21 cellular contexts compared by ENCODE assay signal in genomic region chr2:44053052-44053451, GRCh38. TPM values are rescaled to one million over a fixed set of nuclear protein-coding genes. Genes with fewer than 3 reads are reported as not detected.
DNase-seq lines count a peak whose midpoint lies in the region; ATAC-seq, FAIRE-seq and TF ChIP-seq lines count a peak whose summit lies in the region.
"Had no signal": no experiment of that assay in that cellular context is flagged by ENCODE, and none has a peak within 500 bp of the region (broad histone marks: within the 10 kb centered on the region; RNA-seq: fewer than 3 reads in every experiment).

No MANE protein-coding gene starts in this region.

- intact Hi-C loops in right lobe of liver (cut with DNase I) = no loop called here
- intact Hi-C loops in HepG2 (cut with micrococcal nuclease; ENCODE audit: unreplicated experiment) = no loop called here
- intact Hi-C loops in PC-9 (cut with micrococcal nuclease; ENCODE audit: unreplicated experiment) = no loop called here

- BruUV-seq in HepG2 (replicated peaks; lab: Mats Ljungman, UMichigan) (no TSS peak), PC-9 (replicated peaks; lab: Mats Ljungman, UMichigan) (no TSS peak)

- H3K27me3 ChIP-seq in right lobe of liver = no peaks in the 10 kb centered on the region
- no peaks in the 10 kb centered on the region for H3K27me3 ChIP-seq in HepG2 (ENCODE audit: control insufficient read depth in 1 of 2, insufficient read depth in 2 of 2, low read length in 2 of 2)
- H3K27me3 ChIP-seq in parathyroid adenoma (ENCODE audit: control insufficient read depth, insufficient read depth, low read length) = no peaks in the 10 kb centered on the region
- no peaks in the 10 kb centered on the region for H3K27me3 ChIP-seq in PC-9 (ENCODE audit: insufficient read depth, low read depth)

- H3K9me3 ChIP-seq in right lobe of liver (no peaks in the 10 kb centered on the region), HepG2 (ENCODE audit: low read length) (no peaks in the 10 kb centered on the region), parathyroid adenoma (ENCODE audit: control insufficient read depth, low read length) (no peaks in the 10 kb centered on the region), PC-9 (ENCODE audit: insufficient read depth, low read depth) (no peaks in the 10 kb centered on the region)
- H3K9me3 ChIP-seq: A549, Caco-2 had no signal

- no peak for TF ChIP-seq CTCF in right lobe of liver (IDR thresholded peaks at IDR 0.05)
- TF ChIP-seq CTCF in HepG2 (CRISPR knock-in tag; IDR thresholded peaks at IDR 0.05) = no peak
- no peak for TF ChIP-seq CTCF in parathyroid adenoma (IDR thresholded peaks at IDR 0.05)
- TF ChIP-seq CTCF in PC-9 (conservative IDR thresholded peaks at IDR 0.05) = no peak

- no peaks in the 10 kb centered on the region for H3K9me3 Mint-ChIP-seq in stimulated activated effector memory CD8-positive, alpha-beta T cell treated with anti-CD3 and anti-CD28 coated beads, Interleukin-12 subunit alpha, Interleukin-12 subunit beta, amount 100 ng/mL, for 72 hours
- H3K9me3 Mint-ChIP-seq: CD4-positive, alpha-beta T cell; HFFc6 had no signal

- CTCF ChIA-PET in HepG2 (lab: Yijun Ruan, JAX; ENCODE audit: low intra/inter-chr PET ratio, low total read pairs) = no interaction called here
- CTCF ChIA-PET in PC-9 (lab: Charles Lee) = interaction anchor here (1.4 kb wide), 1 partner anchor 9 kb away, joined by 5 read pairs; no protein-coding TSS in a partner anchor

- no peaks in the 10 kb centered on the region for H3K36me3 ChIP-seq in right lobe of liver
- no peaks in the 10 kb centered on the region for H3K36me3 ChIP-seq in HepG2 (replicated peaks in 1 of 2; ENCODE audit: control insufficient read depth in 1 of 2, insufficient read depth in 2 of 2, low read length in 2 of 2)
- H3K36me3 ChIP-seq in parathyroid adenoma (ENCODE audit: control insufficient read depth, insufficient read depth, low read length) = no peaks in the 10 kb centered on the region
- H3K36me3 ChIP-seq in PC-9 (ENCODE audit: low read depth) = no peaks in the 10 kb centered on the region

- WGBS in right lobe of liver (ENCODE audit: insufficient coverage, low coverage, low lambda C conversion rate, missing lambda C conversion rate) = 32% methylated on average over 2 of the region's 2 CpGs
- WGBS in HepG2 (ENCODE audit: low lambda C conversion rate) = 23% methylated on average over 2 of the region's 2 CpGs

- TF ChIP-seq RAD21 in HepG2 (CRISPR knock-in tag; IDR thresholded peaks at IDR 0.05) = no peak

- TF ChIP-seq POLR2A in right lobe of liver (IDR thresholded peaks at IDR 0.05) (no peak), HepG2 (IDR thresholded peaks at IDR 0.05; ENCODE audit: insufficient read depth in 1 of 2, low read depth in 2 of 2, low read length in 2 of 2) (no peak)

- TF ChIP-seq EP300 in HepG2 (IDR thresholded peaks at IDR 0.05; ENCODE audit: low read depth in 2 of 2, low read length in 2 of 2) (no peak), HepG2 (CRISPR knock-in tag; IDR thresholded peaks at IDR 0.05; ENCODE audit: borderline replicate concordance) (no peak)

- H3K9me2 ChIP-seq in PC-9 (ENCODE audit: insufficient read depth) = no peaks in the 10 kb centered on the region

- POLR2A ChIA-PET in HepG2 (lab: Yijun Ruan, JAX) (no interaction called here), PC-9 (lab: Charles Lee; ENCODE audit: unreplicated experiment) (no interaction called here)

- no peak overlapping the region for H3K4me3 Mint-ChIP-seq in stimulated activated effector memory CD8-positive, alpha-beta T cell treated with anti-CD3 and anti-CD28 coated beads, Interleukin-12 subunit alpha, Interleukin-12 subunit beta, amount 100 ng/mL, for 72 hours
- H3K4me3 Mint-ChIP-seq: CD4-positive, alpha-beta T cell; HFFc6 had no signal

- H3K4me3 ChIP-seq in right lobe of liver (no peak overlapping the region), HepG2 (replicated peaks in 1 of 3; ENCODE audit: insufficient read depth in 1 of 3, low read depth in 2 of 3, low read length in 3 of 3) (no peak overlapping the region), parathyroid adenoma (ENCODE audit: low read depth, low read length) (no peak overlapping the region), PC-9 (no peak overlapping the region)
- H3K4me3 ChIP-seq: A549 had no signal

- H3K27ac Mint-ChIP-seq in stimulated activated effector memory CD8-positive, alpha-beta T cell treated with anti-CD3 and anti-CD28 coated beads, Interleukin-12 subunit alpha, Interleukin-12 subunit beta, amount 100 ng/mL, for 72 hours = no peak overlapping the region
- H3K27ac Mint-ChIP-seq: CD4-positive, alpha-beta T cell; HFFc6 had no signal

- DNase-seq in NCI-H1092 treated with DMSO at 0.1 percent for 48 hours (lab: John Stamatoyannopoulos, UW) (peak; percentile 6), NCI-H1092 (lab: John Stamatoyannopoulos, UW) (no peak), right lobe of liver (no peak), HepG2 (ENCODE audit: low spot score) (no peak), PC-9 (no peak)
- DNase-seq in stimulated activated effector memory CD8-positive, alpha-beta T cell treated with anti-CD3 and anti-CD28 coated beads, Interleukin-12 subunit alpha, Interleukin-12 subunit beta, amount 100 ng/mL, for 72 hours (ENCODE audit: low spot score in 2 of 2) = no peak
- DNase-seq: AML-193; Caco-2; CD4-positive, alpha-beta T cell; GF-D8; GOT3; H7; HFFc6 had no signal

- H3K4me2 ChIP-seq in HepG2 (ENCODE audit: low read depth, low read length) (no peak overlapping the region), parathyroid adenoma (ENCODE audit: low read length) (no peak overlapping the region), PC-9 (no peak overlapping the region)
- H3K4me2 ChIP-seq: A549 had no signal

- no peaks in the 10 kb centered on the region for H3K36me3 Mint-ChIP-seq in stimulated activated effector memory CD8-positive, alpha-beta T cell treated with anti-CD3 and anti-CD28 coated beads, Interleukin-12 subunit alpha, Interleukin-12 subunit beta, amount 100 ng/mL, for 72 hours

- H3K9ac ChIP-seq in HepG2 (ENCODE audit: insufficient read depth, low read depth, low read length) = no peak overlapping the region
- no peak overlapping the region for H3K9ac ChIP-seq in parathyroid adenoma

- no peaks in the 10 kb centered on the region for H3F3A ChIP-seq in PC-9 (ENCODE audit: insufficient read depth, low read depth)

- no peaks in the 10 kb centered on the region for H3K4me1 Mint-ChIP-seq in stimulated activated effector memory CD8-positive, alpha-beta T cell treated with anti-CD3 and anti-CD28 coated beads, Interleukin-12 subunit alpha, Interleukin-12 subunit beta, amount 100 ng/mL, for 72 hours

- H3K27ac ChIP-seq in right lobe of liver = no peak overlapping the region
- H3K27ac ChIP-seq in HepG2 (ENCODE audit: extremely low read length, insufficient read depth, low read length) = no peak overlapping the region
- peak overlapping the region; percentile 87 for H3K27ac ChIP-seq in parathyroid adenoma
- H3K27ac ChIP-seq in PC-9 = no peak overlapping the region
- H3K27ac ChIP-seq: 22Rv1, A549, C4-2B, HL-60 had no signal

- H2AFZ ChIP-seq in HepG2 (ENCODE audit: low read length) (no peak overlapping the region), parathyroid adenoma (peak overlapping the region; percentile 69), PC-9 (no peak overlapping the region)

- H4K20me1 ChIP-seq in HepG2 (ENCODE audit: insufficient read depth, low read length) = no peaks in the 10 kb centered on the region
- no peaks in the 10 kb centered on the region for H4K20me1 ChIP-seq in PC-9 (ENCODE audit: insufficient read depth)

- peaks cover 0 to 14% (median 0%) of the 10 kb centered on the region in 4 donors for H3K4me1 ChIP-seq in right lobe of liver
- peaks cover 18% of the 10 kb centered on the region for H3K4me1 ChIP-seq in HepG2 (ENCODE audit: insufficient read depth, low read length)
- peaks cover 47% of the 10 kb centered on the region for H3K4me1 ChIP-seq in parathyroid adenoma
- H3K4me1 ChIP-seq in PC-9 (replicated peaks; ENCODE audit: insufficient read depth) = no peaks in the 10 kb centered on the region
- H3K4me1 ChIP-seq: A549, Caco-2 had no signal

- FAIRE-seq in HepG2 (lab: Jason Lieb, UNC) = no peak
- FAIRE-seq: A549, D721Med had no signal

- ATAC-seq in right lobe of liver = peak in 3 of 4 donors; percentile 26 to 66 (median 54)
- ATAC-seq in HepG2 = no peak
- ATAC-seq in GM19455 (IDR thresholded peaks at IDR 0.05; ENCODE audit: unreplicated experiment) = no peak
- ATAC-seq in stimulated activated effector memory CD8-positive, alpha-beta T cell treated with anti-CD3 and anti-CD28 coated beads, Interleukin-12 subunit alpha, Interleukin-12 subunit beta, amount 100 ng/mL, for 72 hours = no peak
- ATAC-seq: A549, HCT116 had no signal

- in situ Hi-C loops in HepG2 (cut with HindIII; ENCODE audit: extremely low pct_ligation_motif_present, low pct_unique_long_range_greater_than_20kb) = no loop called here

- H3K79me2 ChIP-seq in HepG2 (ENCODE audit: insufficient read depth, low read length) (no peaks in the 10 kb centered on the region), parathyroid adenoma (no peaks in the 10 kb centered on the region), PC-9 (ENCODE audit: low read depth) (no peaks in the 10 kb centered on the region)

TF ChIP-seq in HepG2, 621 proteins besides CTCF, POLR2A, EP300 and RAD21 (continues in another document):
- TF ChIP-seq GPN1 (CRISPR knock-in tag; IDR thresholded peaks at IDR 0.05; ENCODE audit: borderline replicate concordance) = no peak

RNA-seq across cellular contexts. Expression of gene LRPPRC, which starts 57.3 kb away (rescaled TPM):
- 10 to 100 TPM; 39.6 to 53.8 (median 45.5) TPM for total RNA-seq in right lobe of liver
- 167 and 307 TPM in 2 replicates for total RNA-seq in HepG2 (2016; rRNA removed; fragmentation: Illumina TruSeq; extraction: Trizol)
- total RNA-seq in HepG2 (2016; cell fraction: cytosol; rRNA removed; fragmentation: Illumina TruSeq; extraction: Trizol; ENCODE audit: low read depth) = 38.2 and 40.5 TPM in 2 replicates
- total RNA-seq in HepG2 (2016; cell fraction: insoluble cytoplasmic fraction; rRNA removed; fragmentation: Illumina TruSeq; extraction: Trizol) = 164 and 309 TPM in 2 replicates
- total RNA-seq in HepG2 (2016; cell fraction: membrane; rRNA removed; fragmentation: Illumina TruSeq; extraction: Trizol) = 59.5 and 69.4 TPM in 2 replicates
- 164 and 186 TPM in 2 replicates for total RNA-seq in HepG2 (2016; cell fraction: nucleus; rRNA removed; fragmentation: Illumina TruSeq; extraction: Trizol)
- polyA plus RNA-seq in HepG2 (2011; rRNA removed) = 80.9 and 117 TPM in 2 replicates
- polyA plus RNA-seq in HepG2 (2011; cell fraction: cytosol; rRNA removed) = 47.3 and 64.4 TPM in 2 replicates
- polyA plus RNA-seq in HepG2 (2011; cell fraction: nucleus; rRNA removed) = 50.1 and 64.8 TPM in 2 replicates
- 113 and 158 TPM in 2 replicates for polyA plus RNA-seq in HepG2 (2012)
- polyA plus RNA-seq in HepG2 (2016; cell fraction: cytosol; fragmentation: Illumina TruSeq; extraction: Trizol; ENCODE audit: low read depth) = 5.8 and 6.2 TPM in 2 replicates
- 202 and 204 TPM in 2 replicates for polyA plus RNA-seq in HepG2 (2016; cell fraction: insoluble cytoplasmic fraction; fragmentation: Illumina TruSeq; extraction: Trizol; ENCODE audit: low read depth)
- polyA plus RNA-seq in HepG2 (2016; cell fraction: membrane; fragmentation: Illumina TruSeq; extraction: Trizol; ENCODE audit: low read depth) = 14.7 and 18.7 TPM in 2 replicates
- 186 and 216 TPM in 2 replicates for polyA plus RNA-seq in HepG2 (2016; cell fraction: nucleus; fragmentation: Illumina TruSeq; extraction: Trizol; ENCODE audit: insufficient read depth, low read depth)
- polyA minus RNA-seq in HepG2 (2011; rRNA and poly(A)+ RNA removed; ENCODE audit: low replicate concordance) = 64.6 and 115 TPM in 2 replicates
- polyA minus RNA-seq in HepG2 (2011; cell fraction: cytosol; rRNA and poly(A)+ RNA removed) = 343 and 363 TPM in 2 replicates
- 210 and 231 TPM in 2 replicates for polyA minus RNA-seq in HepG2 (2011; cell fraction: nucleus; rRNA and poly(A)+ RNA removed)
- 133 and 149 TPM in 2 replicates for total RNA-seq in PC-9 (2021)

Comparison
In these comparisons a context has a peak if more than half of its experiments do, and no peak if none do; other contexts are left out.
1. ATAC-seq: peak in right lobe of liver (3 of 4); none in HepG2 (single experiment), GM19455 (single experiment) and stimulated activated effector memory CD8-positive, alpha-beta T cell treated with anti-CD3 and anti-CD28 coated beads, Interleukin-12 subunit alpha, Interleukin-12 subunit beta, amount 100 ng/mL, for 72 hours (single experiment).